In genomic region chr14:24355009-24355408, GRCh38 we compare ENCODE assay signal across 31 cellular contexts. TPM values are rescaled to one million over a fixed set of nuclear protein-coding genes. Genes with fewer than 3 reads are reported as not detected.
"Had no signal": no experiment of that assay in that cellular context is flagged by ENCODE, and none has a peak within 500 bp of the region (broad histone marks: within the 10 kb centered on the region; RNA-seq: fewer than 3 reads in every experiment).

No MANE protein-coding gene starts in this region.

- H3K27me3 ChIP-seq: ascending aorta, MG63 had no signal

- H3K27ac ChIP-seq: ascending aorta, SJCRH30 had no signal

- FAIRE-seq: TTC549 had no signal

- H3K36me3 ChIP-seq: ascending aorta, MG63, SJCRH30 had no signal

- H3K4me3 ChIP-seq: ascending aorta, MG63, SJCRH30, SK-N-MC had no signal

- H3K4me1 ChIP-seq: ascending aorta, SJCRH30 had no signal

- DNase-seq: activated CD4-positive, alpha-beta T cell treated with anti-CD3 and anti-CD28 coated beads for 36 hours; activated CD4-positive, alpha-beta T cell treated with anti-CD3 and anti-CD28 coated beads, Interleukin-2, amount 10 ng/mL, durations not matched to agents 7 days and 5 days; activated CD4-positive, alpha-beta T cell treated with anti-CD3 and anti-CD28 coated beads, Interleukin-2, amount 50 U/mL, for 48 hours; activated CD8-positive, alpha-beta T cell treated with anti-CD3 and anti-CD28 coated beads, Interleukin-2, amount 10 ng/mL, durations not matched to agents 7 days and 5 days; activated gamma-delta T cell; activated naive CD4-positive, alpha-beta T cell treated with Interleukin-2 at 50 U/mL for 16 hours; activated naive CD8-positive, alpha-beta T cell treated with anti-CD3 and anti-CD28 coated beads, Interleukin-2, amount 10 ng/mL, durations not matched to agents 7 days and 5 days; activated T-cell treated with anti-CD3 and anti-CD28 coated beads, Interleukin-2, amount 50 U/mL, for 24 hours; amygdala; Karpas-422; KBM-7; NCI-H1092 treated with DMSO at 0.1 percent for 48 hours; NCI-H1417; NCI-H146; NCI-H187; NCI-H2029 treated with DMSO at 0.1 percent for 48 hours; NCI-H2107; NCI-H2171; NCI-H510A; NCI-H526; NCI-H748 treated with DMSO at 0.1 percent for 48 hours; NK-92 treated with Interleukin-12 subunit alpha and Interleukin-12 subunit beta, amount 100 ng/mL, for 24 hours; OCI-M1; SHP77; SJCRH30 had no signal

- H3K9me3 ChIP-seq: ascending aorta, MG63, SJCRH30 had no signal

- ATAC-seq: activated CD4-positive, alpha-beta T cell treated with anti-CD3 and anti-CD28 coated beads for 36 hours; activated CD4-positive, CD25-positive, alpha-beta regulatory T cell treated with anti-CD3 and anti-CD28 coated beads, Interleukin-2, amount 50 U/mL, for 24 hours; activated CD8-positive, alpha-beta T cell treated with anti-CD3 and anti-CD28 coated beads, Interleukin-2, amount 10 ng/mL, durations not matched to agents 7 days and 5 days; WTC11 had no signal

RNA-seq across cellular contexts. Expression of gene NFATC4, which starts 13.0 kb away (rescaled TPM):
- total RNA-seq: activated CD4-positive, alpha-beta T cell treated with anti-CD3 and anti-CD28 coated beads, Interleukin-2, amount 10 ng/mL, durations not matched to agents 7 days and 5 days; activated CD8-positive, alpha-beta T cell treated with anti-CD3 and anti-CD28 coated beads, Interleukin-2, amount 10 ng/mL, durations not matched to agents 7 days and 5 days; activated naive CD8-positive, alpha-beta T cell treated with anti-CD3 and anti-CD28 coated beads, Interleukin-2, amount 10 ng/mL, durations not matched to agents 7 days and 5 days had no signal

RNA-seq across cellular contexts. Expression of gene RIPK3, which starts 15.2 kb away (rescaled TPM):
- total RNA-seq: SJCRH30 had no signal

RNA-seq across cellular contexts. Expression of gene ADCY4, which starts 20.1 kb away (rescaled TPM):
- total RNA-seq: SJCRH30 had no signal
